In genomic region chr12:50740307-50740706, GRCh38 we compare ENCODE assay signal across 20 cellular contexts. TPM values are rescaled to one million over a fixed set of nuclear protein-coding genes. Genes with fewer than 3 reads are reported as not detected.
DNase-seq lines count a peak whose midpoint lies in the region; TF ChIP-seq lines count a peak whose summit lies in the region.
"Had no signal": no experiment of that assay in that cellular context is flagged by ENCODE, and none has a peak within 500 bp of the region (broad histone marks: within the 10 kb centered on the region; RNA-seq: fewer than 3 reads in every experiment).

No MANE protein-coding gene starts in this region.

- peak overlapping the region; percentile 75 for H3K27ac Mint-ChIP-seq in activated T-cell treated with anti-CD3 and anti-CD28 coated beads, Interleukin-2, amount 50 U/mL, for 24 hours
- H3K27ac Mint-ChIP-seq in activated naive CD8-positive, alpha-beta T cell treated with anti-CD3 and anti-CD28 coated beads for 36 hours: peak overlapping the region; percentile 52

- H3K4me1 ChIP-seq in spleen: peaks cover 0 to 10% (median 0%) of the 10 kb centered on the region in 6 donors
- H3K4me1 ChIP-seq: BLaER1 treated with 17β-estradiol and CSF1 and Interleukin-3, amounts not matched to agents 10 nM and 100 nM; vagina had no signal

- no peaks in the 10 kb centered on the region for H3K9me3 ChIP-seq in spleen
- no peaks in the 10 kb centered on the region for H3K9me3 ChIP-seq in MG63
- H3K9me3 ChIP-seq: BLaER1 treated with 17β-estradiol and CSF1 and Interleukin-3, amounts not matched to agents 10 nM and 100 nM; vagina had no signal

- H3K4me1 Mint-ChIP-seq in activated T-cell treated with anti-CD3 and anti-CD28 coated beads, Interleukin-2, amount 50 U/mL, for 24 hours (ENCODE audit: low read depth): peaks cover 14% of the 10 kb centered on the region
- no peaks in the 10 kb centered on the region for H3K4me1 Mint-ChIP-seq in activated naive CD8-positive, alpha-beta T cell treated with anti-CD3 and anti-CD28 coated beads for 36 hours

- no peaks in the 10 kb centered on the region for H3K27me3 ChIP-seq in spleen (replicated peaks in 1 of 7)
- no peaks in the 10 kb centered on the region for H3K27me3 ChIP-seq in MG63
- H3K27me3 ChIP-seq: BLaER1 treated with 17β-estradiol and CSF1 and Interleukin-3, amounts not matched to agents 10 nM and 100 nM; vagina had no signal

- no peak overlapping the region for H3K27ac ChIP-seq in spleen
- H3K27ac ChIP-seq: BLaER1 treated with 17β-estradiol and CSF1 and Interleukin-3, amounts not matched to agents 10 nM and 100 nM; vagina had no signal

- DNase-seq in activated T-cell treated with anti-CD3 and anti-CD28 coated beads, Interleukin-2, amount 50 U/mL, for 24 hours: no peak
- DNase-seq in activated T-cell treated with anti-CD3 and anti-CD28 coated beads for 4 hours (no peak), HT1080 (ENCODE audit: low read depth) (peak; percentile 71), kidney tubule cell (ENCODE audit: low spot score) (peak; percentile 38), spleen (no peak), OCI-M2 (lab: John Stamatoyannopoulos, UW; ENCODE audit: unreplicated experiment) (no peak), MG63 (no peak)
- DNase-seq in activated naive CD8-positive, alpha-beta T cell treated with anti-CD3 and anti-CD28 coated beads for 36 hours: no peak
- DNase-seq: amygdala; central memory CD4-positive, alpha-beta T cell; erythroblast; mesendoderm; naive B cell; NCI-H146; NCI-H2171; NCI-H69; retina; SHP77 had no signal

- no peak for TF ChIP-seq CTCF in spleen (IDR thresholded peaks at IDR 0.05 in 8 of 11, conservative IDR thresholded peaks at IDR 0.05 in 3 of 11)

- H3K36me3 ChIP-seq in spleen (peaks cover 4 to 100% (median 98%) of the 10 kb centered on the region in 6 donors), MG63 (peaks cover 6% of the 10 kb centered on the region; the same call in 1 of the 2 replicates)

- no peak overlapping the region for H3K4me3 Mint-ChIP-seq in activated T-cell treated with anti-CD3 and anti-CD28 coated beads, Interleukin-2, amount 50 U/mL, for 24 hours
- no peak overlapping the region for H3K4me3 Mint-ChIP-seq in activated naive CD8-positive, alpha-beta T cell treated with anti-CD3 and anti-CD28 coated beads for 36 hours
- H3K4me3 Mint-ChIP-seq: naive B cell had no signal

- no peaks in the 10 kb centered on the region for H3K9me3 Mint-ChIP-seq in activated T-cell treated with anti-CD3 and anti-CD28 coated beads, Interleukin-2, amount 50 U/mL, for 24 hours
- no peaks in the 10 kb centered on the region for H3K9me3 Mint-ChIP-seq in activated naive CD8-positive, alpha-beta T cell treated with anti-CD3 and anti-CD28 coated beads for 36 hours
- H3K9me3 Mint-ChIP-seq: naive B cell had no signal

- intact Hi-C loops in spleen (cut with DNase I; ENCODE audit: low total_unique reads): no loop called here

- peaks cover 96% of the 10 kb centered on the region for H3K36me3 Mint-ChIP-seq in activated T-cell treated with anti-CD3 and anti-CD28 coated beads, Interleukin-2, amount 50 U/mL, for 24 hours (ENCODE audit: low read depth)
- H3K36me3 Mint-ChIP-seq in activated naive CD8-positive, alpha-beta T cell treated with anti-CD3 and anti-CD28 coated beads for 36 hours: peaks cover 12% of the 10 kb centered on the region

- H3K4me3 ChIP-seq in spleen (no peak overlapping the region), MG63 (no peak overlapping the region)
- H3K4me3 ChIP-seq: BLaER1 treated with 17β-estradiol and CSF1 and Interleukin-3, amounts not matched to agents 10 nM and 100 nM; vagina had no signal

- TF ChIP-seq POLR2A in spleen (IDR thresholded peaks at IDR 0.05): no peak

- WGBS in spleen, 5 donors: 79 to 87% (median 84%) methylated on average over 2 of the region's 2 CpGs

- no peaks in the 10 kb centered on the region for H3K27me3 Mint-ChIP-seq in activated T-cell treated with anti-CD3 and anti-CD28 coated beads, Interleukin-2, amount 50 U/mL, for 24 hours
- H3K27me3 Mint-ChIP-seq in activated naive CD8-positive, alpha-beta T cell treated with anti-CD3 and anti-CD28 coated beads for 36 hours: no peaks in the 10 kb centered on the region
- H3K27me3 Mint-ChIP-seq: naive B cell had no signal

RNA-seq across cellular contexts. Expression of gene ATF1, which starts 23.6 kb away (rescaled TPM):
- 42.3 and 65.4 TPM in 2 replicates for total RNA-seq in HT1080 (2014; rRNA removed; shearing (Covaris generic))
- polyA plus RNA-seq in HT1080 (2015; cell fraction: cytosol; rRNA removed): 34.0 and 34.7 TPM in 2 replicates
- polyA plus RNA-seq in HT1080 (2015; cell fraction: nucleus; rRNA removed): 16.3 and 30.5 TPM in 2 replicates
- 10 to 100 TPM; 57.4 to 58.5 TPM for total RNA-seq in activated naive CD8-positive, alpha-beta T cell treated with anti-CD3 and anti-CD28 coated beads for 36 hours
- total RNA-seq in spleen: 10 to 100 TPM; 17.4 to 41.7 (median 30.7) TPM
- 10 to 100 TPM; 10.3 to 16.1 (median 12.5) TPM for polyA plus RNA-seq in spleen
- 41.3 and 69.7 TPM in 2 replicates for total RNA-seq in MG63 (2014; rRNA removed; shearing (Covaris generic); ENCODE audit: low replicate concordance)

Comparison
In these comparisons a context has a peak if more than half of its experiments do, and no peak if none do; other contexts are left out.
1. DNase-seq: peak in HT1080 (single experiment) and kidney tubule cell (single experiment); none in activated T-cell treated with anti-CD3 and anti-CD28 coated beads, Interleukin-2, amount 50 U/mL, for 24 hours (single experiment), activated T-cell treated with anti-CD3 and anti-CD28 coated beads for 4 hours (single experiment), activated naive CD8-positive, alpha-beta T cell treated with anti-CD3 and anti-CD28 coated beads for 36 hours (single experiment), spleen (single experiment), OCI-M2 (single experiment) and MG63 (single experiment).